ENCODE assay signal across 15 cellular contexts in the genomic region with DNA sequence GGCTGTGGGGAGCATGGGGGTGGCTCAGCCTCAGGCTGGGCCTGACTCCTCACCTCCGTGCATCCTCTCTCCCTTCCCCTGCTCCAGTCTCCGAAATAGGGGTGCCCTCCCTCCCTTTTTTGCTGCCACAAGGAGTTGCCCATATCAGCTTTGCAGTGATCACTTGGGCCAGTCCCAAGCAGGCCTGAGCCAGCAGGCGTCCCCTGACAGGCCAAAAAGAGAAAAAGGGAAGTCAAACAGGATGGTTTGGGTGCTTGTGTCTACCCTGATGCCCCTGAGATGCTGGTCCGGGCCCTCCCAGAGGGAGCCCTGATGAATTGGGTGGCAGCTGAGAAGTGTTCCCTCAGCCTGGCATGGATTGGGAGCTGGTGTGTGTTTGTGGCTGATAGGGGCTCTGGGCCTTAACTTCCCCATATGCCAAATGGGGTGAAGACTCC. TPM values are rescaled to one million over a fixed set of nuclear protein-coding genes. Genes with fewer than 3 reads are reported as not detected.
DNase-seq lines count a peak whose midpoint lies in the region; ATAC-seq and TF ChIP-seq lines count a peak whose summit lies in the region.
"Had no signal": no experiment of that assay in that cellular context is flagged by ENCODE, and none has a peak within 500 bp of the region (broad histone marks: within the 10 kb centered on the region; RNA-seq: fewer than 3 reads in every experiment).

No MANE protein-coding gene starts in this region.

- H3K9me3 ChIP-seq in esophagus muscularis mucosa (no peaks in the 10 kb centered on the region), vagina (no peaks in the 10 kb centered on the region)
- H3K9me3 ChIP-seq: adrenal gland had no signal

- peaks cover 78% of the 10 kb centered on the region for H3K4me1 Mint-ChIP-seq in stimulated activated naive CD8-positive, alpha-beta T cell treated with anti-CD3 and anti-CD28 coated beads, Interleukin-15, amount 100 ng/mL, for 72 hours
- H3K4me1 Mint-ChIP-seq in osteocyte (ENCODE audit: unreplicated experiment): peaks cover 62% of the 10 kb centered on the region

- H3K36me3 Mint-ChIP-seq in osteocyte (ENCODE audit: unreplicated experiment): no peaks in the 10 kb centered on the region

- intact Hi-C loops in esophagus muscularis mucosa (cut with DNase I): no loop called here
- intact Hi-C loops in vagina (cut with DNase I): no loop called here

- DNase-seq in stimulated activated naive CD8-positive, alpha-beta T cell treated with anti-CD3 and anti-CD28 coated beads, Interleukin-15, amount 100 ng/mL, for 72 hours: no peak
- no peak for DNase-seq in stimulated activated naive CD8-positive, alpha-beta T cell treated with anti-CD3 and anti-CD28 coated beads, Interleukin-15, Interleukin-2, amounts not matched to agents 100 U/mL and 50 U/mL, for 24 hours
- no peak for DNase-seq in esophagus muscularis mucosa (ENCODE audit: extremely low spot score)
- no peak for DNase-seq in osteocyte (ENCODE audit: extremely low spot score, unreplicated experiment)
- no peak for DNase-seq in vagina (ENCODE audit: extremely low spot score in 2 of 2)
- DNase-seq in stimulated activated naive CD4-positive, alpha-beta T cell (lab: John Stamatoyannopoulos, UW): no peak
- no peak for DNase-seq in hypothalamus (lab: John Stamatoyannopoulos, UW)
- DNase-seq: activated CD4-positive, CD25-positive, alpha-beta regulatory T cell; adrenal gland; foreskin melanocyte; KBM-7; NCI-H1930; SIG-M5 had no signal

- peak overlapping the region in 1 of 2 donors; percentile 35 for H3K4me3 Mint-ChIP-seq in stimulated activated naive CD8-positive, alpha-beta T cell treated with anti-CD3 and anti-CD28 coated beads, Interleukin-15, amount 100 ng/mL, for 72 hours
- H3K4me3 Mint-ChIP-seq in osteocyte (ENCODE audit: unreplicated experiment): peak overlapping the region; percentile 77

- H3K27ac ChIP-seq in esophagus muscularis mucosa (replicated peaks in 1 of 4) (peak overlapping the region; percentile 60 to 77 (median 72)), vagina (peak overlapping the region; percentile 93)
- H3K27ac ChIP-seq: adrenal gland had no signal

- ATAC-seq in stimulated activated naive CD8-positive, alpha-beta T cell treated with anti-CD3 and anti-CD28 coated beads, Interleukin-15, amount 100 ng/mL, for 72 hours: peak; percentile 17
- ATAC-seq in stimulated activated naive CD8-positive, alpha-beta T cell treated with anti-CD3 and anti-CD28 coated beads, Interleukin-15, Interleukin-2, amounts not matched to agents 100 U/mL and 50 U/mL, for 24 hours: no peak
- no peak for ATAC-seq in HG02588 (IDR thresholded peaks at IDR 0.05; ENCODE audit: unreplicated experiment)

- H3K4me3 ChIP-seq in esophagus muscularis mucosa (peak overlapping the region; percentile 53 to 69 (median 56)), vagina (peak overlapping the region; percentile 65 to 73)
- H3K4me3 ChIP-seq: adrenal gland had no signal

- H3K4me1 ChIP-seq in esophagus muscularis mucosa (peaks cover 21 to 63% (median 50%) of the 10 kb centered on the region in 4 donors), vagina (peaks cover 63% of the 10 kb centered on the region)
- H3K4me1 ChIP-seq: adrenal gland had no signal

- H3K27me3 ChIP-seq in esophagus muscularis mucosa (peaks cover 0 to 67% (median 8%) of the 10 kb centered on the region in 4 donors), vagina (no peaks in the 10 kb centered on the region)

- H3K27ac Mint-ChIP-seq in stimulated activated naive CD8-positive, alpha-beta T cell treated with anti-CD3 and anti-CD28 coated beads, Interleukin-15, amount 100 ng/mL, for 72 hours: no peak overlapping the region
- peak overlapping the region; percentile 50 for H3K27ac Mint-ChIP-seq in osteocyte (ENCODE audit: unreplicated experiment)
- H3K27ac Mint-ChIP-seq: dendritic cell treated with granulocyte-macrophage colony-stimulating factor and Interleukin-4, amounts not matched to agents 40 ng/mL and 50 ng/mL, for 4 days had no signal

- TF ChIP-seq CTCF in esophagus muscularis mucosa (IDR thresholded peaks at IDR 0.05): no peak
- no peak for TF ChIP-seq CTCF in osteocyte (IDR thresholded peaks at IDR 0.05)
- TF ChIP-seq CTCF in vagina (IDR thresholded peaks at IDR 0.05): no peak

- no CpG with 5 or more reads among the region's 4 CpGs for WGBS in esophagus muscularis mucosa

- TF ChIP-seq POLR2A in esophagus muscularis mucosa (IDR thresholded peaks at IDR 0.05; ENCODE audit: low read depth) (no peak), vagina (IDR thresholded peaks at IDR 0.05) (no peak)

- H3K36me3 ChIP-seq in esophagus muscularis mucosa (no peaks in the 10 kb centered on the region), vagina (no peaks in the 10 kb centered on the region)
- H3K36me3 ChIP-seq: adrenal gland had no signal

- H3K27me3 Mint-ChIP-seq in stimulated activated naive CD8-positive, alpha-beta T cell treated with anti-CD3 and anti-CD28 coated beads, Interleukin-15, amount 100 ng/mL, for 72 hours: peaks cover 88% of the 10 kb centered on the region
- no peaks in the 10 kb centered on the region for H3K27me3 Mint-ChIP-seq in osteocyte (ENCODE audit: unreplicated experiment)

- no peaks in the 10 kb centered on the region for H3K9me3 Mint-ChIP-seq in stimulated activated naive CD8-positive, alpha-beta T cell treated with anti-CD3 and anti-CD28 coated beads, Interleukin-15, amount 100 ng/mL, for 72 hours
- H3K9me3 Mint-ChIP-seq in osteocyte (ENCODE audit: unreplicated experiment): no peaks in the 10 kb centered on the region
- H3K9me3 Mint-ChIP-seq: dendritic cell treated with granulocyte-macrophage colony-stimulating factor and Interleukin-4, amounts not matched to agents 40 ng/mL and 50 ng/mL, for 4 days had no signal

- TF ChIP-seq EP300 in esophagus muscularis mucosa (IDR thresholded peaks at IDR 0.05): no peak

RNA-seq across cellular contexts. Expression of a gene that starts 1.4 kb away (rescaled TPM):
- total RNA-seq in esophagus muscularis mucosa (100 to 1,000 TPM; 130 to 244 (median 136) TPM), osteocyte (215 and 251 TPM in 2 replicates), vagina (94.3 TPM)
